1 cellular context compared by ENCODE assay signal in genomic region chr16:27822529-27823437, GRCh38.
TF ChIP-seq lines count a peak whose summit lies in the region.

No MANE protein-coding gene starts in this region.

TF ChIP-seq in HepG2, 621 proteins besides CTCF, POLR2A, EP300 and RAD21:
- TF ChIP-seq SRF (IDR thresholded peaks at IDR 0.05; ENCODE audit: low read depth, low read length) (no peak), MNT (IDR thresholded peaks at IDR 0.05) (peak; percentile 81)
TF ChIP-seq in HepG2: peak in this region for 1.
